ENCODE assay signal across 1 cellular context in genomic region chr15:90265271-90266060, GRCh38.
TF ChIP-seq lines count a peak whose summit lies in the region.

A gene with protein sequence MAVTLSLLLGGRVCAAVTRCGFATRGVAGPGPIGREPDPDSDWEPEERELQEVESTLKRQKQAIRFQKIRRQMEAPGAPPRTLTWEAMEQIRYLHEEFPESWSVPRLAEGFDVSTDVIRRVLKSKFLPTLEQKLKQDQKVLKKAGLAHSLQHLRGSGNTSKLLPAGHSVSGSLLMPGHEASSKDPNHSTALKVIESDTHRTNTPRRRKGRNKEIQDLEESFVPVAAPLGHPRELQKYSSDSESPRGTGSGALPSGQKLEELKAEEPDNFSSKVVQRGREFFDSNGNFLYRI (plus strand): TSS chr15:90265672. CDS start chr15:90265713, 41 bp downstream.

TF ChIP-seq in HepG2, 621 proteins besides CTCF, POLR2A, EP300 and RAD21 (continued from another document and continues in another):
- TF ChIP-seq ZNF790 (CRISPR knock-in tag; IDR thresholded peaks at IDR 0.05; ENCODE audit: borderline replicate concordance) = 0 out of 2 replicates have a peak, but pooled peaks have one; percentile 17
- peak; percentile 93 for TF ChIP-seq RBFOX2 (IDR thresholded peaks at IDR 0.05; ENCODE audit: low read depth, low read length)
- TF ChIP-seq, protein P1, sequence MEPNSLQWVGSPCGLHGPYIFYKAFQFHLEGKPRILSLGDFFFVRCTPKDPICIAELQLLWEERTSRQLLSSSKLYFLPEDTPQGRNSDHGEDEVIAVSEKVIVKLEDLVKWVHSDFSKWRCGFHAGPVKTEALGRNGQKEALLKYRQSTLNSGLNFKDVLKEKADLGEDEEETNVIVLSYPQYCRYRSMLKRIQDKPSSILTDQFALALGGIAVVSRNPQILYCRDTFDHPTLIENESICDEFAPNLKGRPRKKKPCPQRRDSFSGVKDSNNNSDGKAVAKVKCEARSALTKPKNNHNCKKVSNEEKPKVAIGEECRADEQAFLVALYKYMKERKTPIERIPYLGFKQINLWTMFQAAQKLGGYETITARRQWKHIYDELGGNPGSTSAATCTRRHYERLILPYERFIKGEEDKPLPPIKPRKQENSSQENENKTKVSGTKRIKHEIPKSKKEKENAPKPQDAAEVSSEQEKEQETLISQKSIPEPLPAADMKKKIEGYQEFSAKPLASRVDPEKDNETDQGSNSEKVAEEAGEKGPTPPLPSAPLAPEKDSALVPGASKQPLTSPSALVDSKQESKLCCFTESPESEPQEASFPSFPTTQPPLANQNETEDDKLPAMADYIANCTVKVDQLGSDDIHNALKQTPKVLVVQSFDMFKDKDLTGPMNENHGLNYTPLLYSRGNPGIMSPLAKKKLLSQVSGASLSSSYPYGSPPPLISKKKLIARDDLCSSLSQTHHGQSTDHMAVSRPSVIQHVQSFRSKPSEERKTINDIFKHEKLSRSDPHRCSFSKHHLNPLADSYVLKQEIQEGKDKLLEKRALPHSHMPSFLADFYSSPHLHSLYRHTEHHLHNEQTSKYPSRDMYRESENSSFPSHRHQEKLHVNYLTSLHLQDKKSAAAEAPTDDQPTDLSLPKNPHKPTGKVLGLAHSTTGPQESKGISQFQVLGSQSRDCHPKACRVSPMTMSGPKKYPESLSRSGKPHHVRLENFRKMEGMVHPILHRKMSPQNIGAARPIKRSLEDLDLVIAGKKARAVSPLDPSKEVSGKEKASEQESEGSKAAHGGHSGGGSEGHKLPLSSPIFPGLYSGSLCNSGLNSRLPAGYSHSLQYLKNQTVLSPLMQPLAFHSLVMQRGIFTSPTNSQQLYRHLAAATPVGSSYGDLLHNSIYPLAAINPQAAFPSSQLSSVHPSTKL (CRISPR knock-in tag; IDR thresholded peaks at IDR 0.05) = peak; percentile 56
- TF ChIP-seq ZNF839 (CRISPR knock-in tag; IDR thresholded peaks at IDR 0.05; ENCODE audit: borderline replicate concordance) = no peak
- TF ChIP-seq, protein P2, sequence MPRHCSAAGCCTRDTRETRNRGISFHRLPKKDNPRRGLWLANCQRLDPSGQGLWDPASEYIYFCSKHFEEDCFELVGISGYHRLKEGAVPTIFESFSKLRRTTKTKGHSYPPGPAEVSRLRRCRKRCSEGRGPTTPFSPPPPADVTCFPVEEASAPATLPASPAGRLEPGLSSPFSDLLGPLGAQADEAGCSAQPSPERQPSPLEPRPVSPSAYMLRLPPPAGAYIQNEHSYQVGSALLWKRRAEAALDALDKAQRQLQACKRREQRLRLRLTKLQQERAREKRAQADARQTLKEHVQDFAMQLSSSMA (CRISPR knock-in tag; IDR thresholded peaks at IDR 0.05) = no peak
- TF ChIP-seq, protein P3, sequence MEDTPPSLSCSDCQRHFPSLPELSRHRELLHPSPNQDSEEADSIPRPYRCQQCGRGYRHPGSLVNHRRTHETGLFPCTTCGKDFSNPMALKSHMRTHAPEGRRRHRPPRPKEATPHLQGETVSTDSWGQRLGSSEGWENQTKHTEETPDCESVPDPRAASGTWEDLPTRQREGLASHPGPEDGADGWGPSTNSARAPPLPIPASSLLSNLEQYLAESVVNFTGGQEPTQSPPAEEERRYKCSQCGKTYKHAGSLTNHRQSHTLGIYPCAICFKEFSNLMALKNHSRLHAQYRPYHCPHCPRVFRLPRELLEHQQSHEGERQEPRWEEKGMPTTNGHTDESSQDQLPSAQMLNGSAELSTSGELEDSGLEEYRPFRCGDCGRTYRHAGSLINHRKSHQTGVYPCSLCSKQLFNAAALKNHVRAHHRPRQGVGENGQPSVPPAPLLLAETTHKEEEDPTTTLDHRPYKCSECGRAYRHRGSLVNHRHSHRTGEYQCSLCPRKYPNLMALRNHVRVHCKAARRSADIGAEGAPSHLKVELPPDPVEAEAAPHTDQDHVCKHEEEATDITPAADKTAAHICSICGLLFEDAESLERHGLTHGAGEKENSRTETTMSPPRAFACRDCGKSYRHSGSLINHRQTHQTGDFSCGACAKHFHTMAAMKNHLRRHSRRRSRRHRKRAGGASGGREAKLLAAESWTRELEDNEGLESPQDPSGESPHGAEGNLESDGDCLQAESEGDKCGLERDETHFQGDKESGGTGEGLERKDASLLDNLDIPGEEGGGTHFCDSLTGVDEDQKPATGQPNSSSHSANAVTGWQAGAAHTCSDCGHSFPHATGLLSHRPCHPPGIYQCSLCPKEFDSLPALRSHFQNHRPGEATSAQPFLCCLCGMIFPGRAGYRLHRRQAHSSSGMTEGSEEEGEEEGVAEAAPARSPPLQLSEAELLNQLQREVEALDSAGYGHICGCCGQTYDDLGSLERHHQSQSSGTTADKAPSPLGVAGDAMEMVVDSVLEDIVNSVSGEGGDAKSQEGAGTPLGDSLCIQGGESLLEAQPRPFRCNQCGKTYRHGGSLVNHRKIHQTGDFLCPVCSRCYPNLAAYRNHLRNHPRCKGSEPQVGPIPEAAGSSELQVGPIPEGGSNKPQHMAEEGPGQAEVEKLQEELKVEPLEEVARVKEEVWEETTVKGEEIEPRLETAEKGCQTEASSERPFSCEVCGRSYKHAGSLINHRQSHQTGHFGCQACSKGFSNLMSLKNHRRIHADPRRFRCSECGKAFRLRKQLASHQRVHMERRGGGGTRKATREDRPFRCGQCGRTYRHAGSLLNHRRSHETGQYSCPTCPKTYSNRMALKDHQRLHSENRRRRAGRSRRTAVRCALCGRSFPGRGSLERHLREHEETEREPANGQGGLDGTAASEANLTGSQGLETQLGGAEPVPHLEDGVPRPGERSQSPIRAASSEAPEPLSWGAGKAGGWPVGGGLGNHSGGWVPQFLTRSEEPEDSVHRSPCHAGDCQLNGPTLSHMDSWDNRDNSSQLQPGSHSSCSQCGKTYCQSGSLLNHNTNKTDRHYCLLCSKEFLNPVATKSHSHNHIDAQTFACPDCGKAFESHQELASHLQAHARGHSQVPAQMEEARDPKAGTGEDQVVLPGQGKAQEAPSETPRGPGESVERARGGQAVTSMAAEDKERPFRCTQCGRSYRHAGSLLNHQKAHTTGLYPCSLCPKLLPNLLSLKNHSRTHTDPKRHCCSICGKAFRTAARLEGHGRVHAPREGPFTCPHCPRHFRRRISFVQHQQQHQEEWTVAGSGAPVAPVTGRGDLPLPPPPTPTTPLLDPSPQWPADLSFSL (CRISPR knock-in tag; IDR thresholded peaks at IDR 0.05) = no peak
- 0 out of 2 replicates have a peak, but pooled peaks have one; percentile 31 for TF ChIP-seq PPARG (CRISPR knock-in tag; conservative IDR thresholded peaks at IDR 0.05)
- TF ChIP-seq, protein P4, sequence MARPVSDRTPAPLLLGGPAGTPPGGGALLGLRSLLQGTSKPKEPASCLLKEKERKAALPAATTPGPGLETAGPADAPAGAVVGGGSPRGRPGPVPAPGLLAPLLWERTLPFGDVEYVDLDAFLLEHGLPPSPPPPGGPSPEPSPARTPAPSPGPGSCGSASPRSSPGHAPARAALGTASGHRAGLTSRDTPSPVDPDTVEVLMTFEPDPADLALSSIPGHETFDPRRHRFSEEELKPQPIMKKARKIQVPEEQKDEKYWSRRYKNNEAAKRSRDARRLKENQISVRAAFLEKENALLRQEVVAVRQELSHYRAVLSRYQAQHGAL (CRISPR knock-in tag; IDR thresholded peaks at IDR 0.05; ENCODE audit: not compliant biosample characterization) = peak; percentile 50
- TF ChIP-seq HIVEP1 (CRISPR knock-in tag; IDR thresholded peaks at IDR 0.05) = no peak
- TF ChIP-seq HNRNPUL1 (IDR thresholded peaks at IDR 0.05; ENCODE audit: low read depth, low read length) = no peak
- TF ChIP-seq PAXIP1 (CRISPR knock-in tag; conservative IDR thresholded peaks at IDR 0.05) = 0 out of 2 replicates have a peak, but pooled peaks have one; percentile 34
- TF ChIP-seq ZC3H13 (CRISPR knock-in tag; IDR thresholded peaks at IDR 0.05) = peak; percentile 65
- peak; percentile 55 for TF ChIP-seq ZNF781 (CRISPR knock-in tag; IDR thresholded peaks at IDR 0.05; ENCODE audit: borderline replicate concordance, not compliant biosample characterization)
- TF ChIP-seq FOSL1 (CRISPR knock-in tag; IDR thresholded peaks at IDR 0.05; ENCODE audit: borderline replicate concordance) = no peak
- TF ChIP-seq, protein P5, sequence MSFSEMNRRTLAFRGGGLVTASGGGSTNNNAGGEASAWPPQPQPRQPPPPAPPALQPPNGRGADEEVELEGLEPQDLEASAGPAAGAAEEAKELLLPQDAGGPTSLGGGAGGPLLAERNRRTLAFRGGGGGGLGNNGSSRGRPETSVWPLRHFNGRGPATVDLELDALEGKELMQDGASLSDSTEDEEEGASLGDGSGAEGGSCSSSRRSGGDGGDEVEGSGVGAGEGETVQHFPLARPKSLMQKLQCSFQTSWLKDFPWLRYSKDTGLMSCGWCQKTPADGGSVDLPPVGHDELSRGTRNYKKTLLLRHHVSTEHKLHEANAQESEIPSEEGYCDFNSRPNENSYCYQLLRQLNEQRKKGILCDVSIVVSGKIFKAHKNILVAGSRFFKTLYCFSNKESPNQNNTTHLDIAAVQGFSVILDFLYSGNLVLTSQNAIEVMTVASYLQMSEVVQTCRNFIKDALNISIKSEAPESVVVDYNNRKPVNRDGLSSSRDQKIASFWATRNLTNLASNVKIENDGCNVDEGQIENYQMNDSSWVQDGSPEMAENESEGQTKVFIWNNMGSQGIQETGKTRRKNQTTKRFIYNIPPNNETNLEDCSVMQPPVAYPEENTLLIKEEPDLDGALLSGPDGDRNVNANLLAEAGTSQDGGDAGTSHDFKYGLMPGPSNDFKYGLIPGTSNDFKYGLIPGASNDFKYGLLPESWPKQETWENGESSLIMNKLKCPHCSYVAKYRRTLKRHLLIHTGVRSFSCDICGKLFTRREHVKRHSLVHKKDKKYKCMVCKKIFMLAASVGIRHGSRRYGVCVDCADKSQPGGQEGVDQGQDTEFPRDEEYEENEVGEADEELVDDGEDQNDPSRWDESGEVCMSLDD (CRISPR knock-in tag; IDR thresholded peaks at IDR 0.05; ENCODE audit: borderline replicate concordance) = peak; percentile 42; the same call in 1 of the 2 replicates
- no peak for TF ChIP-seq ZNF672 (CRISPR knock-in tag; IDR thresholded peaks at IDR 0.05)
- TF ChIP-seq ARNT (IDR thresholded peaks at IDR 0.05) = no peak
- peak; percentile 80 for TF ChIP-seq POGK (CRISPR knock-in tag; conservative IDR thresholded peaks at IDR 0.05)
- TF ChIP-seq, protein P6, sequence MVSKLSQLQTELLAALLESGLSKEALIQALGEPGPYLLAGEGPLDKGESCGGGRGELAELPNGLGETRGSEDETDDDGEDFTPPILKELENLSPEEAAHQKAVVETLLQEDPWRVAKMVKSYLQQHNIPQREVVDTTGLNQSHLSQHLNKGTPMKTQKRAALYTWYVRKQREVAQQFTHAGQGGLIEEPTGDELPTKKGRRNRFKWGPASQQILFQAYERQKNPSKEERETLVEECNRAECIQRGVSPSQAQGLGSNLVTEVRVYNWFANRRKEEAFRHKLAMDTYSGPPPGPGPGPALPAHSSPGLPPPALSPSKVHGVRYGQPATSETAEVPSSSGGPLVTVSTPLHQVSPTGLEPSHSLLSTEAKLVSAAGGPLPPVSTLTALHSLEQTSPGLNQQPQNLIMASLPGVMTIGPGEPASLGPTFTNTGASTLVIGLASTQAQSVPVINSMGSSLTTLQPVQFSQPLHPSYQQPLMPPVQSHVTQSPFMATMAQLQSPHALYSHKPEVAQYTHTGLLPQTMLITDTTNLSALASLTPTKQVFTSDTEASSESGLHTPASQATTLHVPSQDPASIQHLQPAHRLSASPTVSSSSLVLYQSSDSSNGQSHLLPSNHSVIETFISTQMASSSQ (IDR thresholded peaks at IDR 0.05; ENCODE audit: low read depth) = no peak
- TF ChIP-seq, protein P6 (CRISPR knock-in tag; IDR thresholded peaks at IDR 0.05; ENCODE audit: borderline replicate concordance) = no peak; the same call in 1 of the 2 replicates
- peak; percentile 90 for TF ChIP-seq MED8 (CRISPR knock-in tag; IDR thresholded peaks at IDR 0.05; ENCODE audit: insufficient replicate concordance)
- TF ChIP-seq STAT5B (CRISPR knock-in tag; IDR thresholded peaks at IDR 0.05) = no peak
